8 cellular contexts compared by ENCODE assay signal in genomic region chr17:46579083-46580075, GRCh38. TPM values are rescaled to one million over a fixed set of nuclear protein-coding genes. Genes with fewer than 3 reads are reported as not detected.
DNase-seq lines count a peak whose midpoint lies in the region; ATAC-seq, FAIRE-seq and TF ChIP-seq lines count a peak whose summit lies in the region.
"Not testable (repeated sequence)": the region's sequence is repeated elsewhere in the genome, so short reads cannot be mapped to it uniquely, and the experiment has no call there.

Gene ARL17A, minus strand, starts transcription at chr17:46579691. Its CDS starts 3,369 bp downstream, at chr17:46576322.

- H3K79me2 ChIP-seq in DND-41 (ENCODE audit: insufficient read depth, low read length): not testable (repeated sequence)

- not testable (repeated sequence) for TF ChIP-seq CTCF in DND-41 (IDR thresholded peaks at IDR 0.05; ENCODE audit: borderline replicate concordance, extremely low read depth, low read length, poor library complexity, severe bottlenecking); glutamatergic neuron (IDR thresholded peaks at IDR 0.05; ENCODE audit: partially characterized antibody, unreplicated experiment); omental fat pad (IDR thresholded peaks at IDR 0.05)

- DNase-seq in DND-41 (peak; percentile 83), glutamatergic neuron (peak; percentile 77), omental fat pad (ENCODE audit: low spot score) (peak; percentile 33)
- DNase-seq in activated naive CD4-positive, alpha-beta T cell treated with Interleukin-2 at 50 U/mL for 16 hours: peak; percentile 82
- DNase-seq in stimulated activated CD8-positive, alpha-beta memory T cell treated with anti-CD3 and anti-CD28 coated beads, Interleukin-2, amount 100 ng/mL, for 48 hours (ENCODE audit: low read depth in 2 of 2): peak; percentile 16 to 62

- H3K27me3 ChIP-seq in DND-41 (ENCODE audit: insufficient read depth, low read length, poor library complexity): not testable (repeated sequence)

- H3K4me1 Mint-ChIP-seq in glutamatergic neuron (ENCODE audit: low read depth, unreplicated experiment): not testable (repeated sequence)

- not testable (repeated sequence) for H3K4me1 ChIP-seq in DND-41 (ENCODE audit: insufficient read depth, low read length)

- ATAC-seq in DND-41 (ENCODE audit: insufficient read depth, low read depth): peak; percentile 89
- peak; percentile 73 for ATAC-seq in GM21526 (IDR thresholded peaks at IDR 0.05; ENCODE audit: low FRiP score, unreplicated experiment)
- peak; percentile 99 for ATAC-seq in HG03280 (IDR thresholded peaks at IDR 0.05; ENCODE audit: unreplicated experiment)
- peak; percentile 98 for ATAC-seq in omental fat pad (ENCODE audit: low FRiP score)

- not testable (repeated sequence) for H3K27ac Mint-ChIP-seq in glutamatergic neuron (ENCODE audit: unreplicated experiment)

- H3K9ac ChIP-seq in DND-41 (ENCODE audit: low read depth, low read length): not testable (repeated sequence)

- not testable (repeated sequence) for H3K27me3 Mint-ChIP-seq in glutamatergic neuron (ENCODE audit: unreplicated experiment)

- H2AFZ ChIP-seq in DND-41 (ENCODE audit: low read depth, low read length): not testable (repeated sequence)

- not testable (repeated sequence) for H3K4me3 Mint-ChIP-seq in glutamatergic neuron (ENCODE audit: unreplicated experiment)

- H3K9me3 ChIP-seq in DND-41 (ENCODE audit: insufficient read depth, low read length, severe bottlenecking): not testable (repeated sequence)

- H4K20me1 ChIP-seq in DND-41 (ENCODE audit: insufficient read depth, low read length): not testable (repeated sequence)

- H3K36me3 ChIP-seq in DND-41 (ENCODE audit: insufficient read depth, low read length): not testable (repeated sequence)

- H3K36me3 Mint-ChIP-seq in glutamatergic neuron (ENCODE audit: unreplicated experiment): not testable (repeated sequence)

- H3K4me3 ChIP-seq in DND-41 (ENCODE audit: low read depth in 1 of 2, low read length in 2 of 2): not testable (repeated sequence)

- not testable (repeated sequence) for H3K9me3 Mint-ChIP-seq in glutamatergic neuron (ENCODE audit: unreplicated experiment)

- H3K4me2 ChIP-seq in DND-41 (ENCODE audit: insufficient read depth, low read length): peak within 1 kb of the TSS; percentile 39; the same call in 1 of the 2 replicates

- not testable (repeated sequence) for H3K27ac ChIP-seq in DND-41 (ENCODE audit: low read length)

- FAIRE-seq in TTC549 (lab: Jason Lieb, UNC): peak; percentile 96

RNA-seq across cellular contexts. Expression of gene ARL17A, which starts in this region (rescaled TPM):
- total RNA-seq in glutamatergic neuron (ENCODE audit: unreplicated experiment) (16.5 TPM), omental fat pad (10 to 100 TPM in 1 of 4 donors, 1 to 10 TPM in 3; 5.3 to 15.3 (median 9.6) TPM)

Comparison
In these comparisons a context has a peak if more than half of its experiments do, and no peak if none do; other contexts are left out.
1. DNase-seq: peak in every context shown above with its lines; median percentile 83 in DND-41; 82 in activated naive CD4-positive, alpha-beta T cell treated with Interleukin-2 at 50 U/mL for 16 hours; 77 in glutamatergic neuron; 39 in stimulated activated CD8-positive, alpha-beta memory T cell treated with anti-CD3 and anti-CD28 coated beads, Interleukin-2, amount 100 ng/mL, for 48 hours; 33 in omental fat pad.